Comparison of ENCODE assay signal across 27 cellular contexts in the genomic region with DNA sequence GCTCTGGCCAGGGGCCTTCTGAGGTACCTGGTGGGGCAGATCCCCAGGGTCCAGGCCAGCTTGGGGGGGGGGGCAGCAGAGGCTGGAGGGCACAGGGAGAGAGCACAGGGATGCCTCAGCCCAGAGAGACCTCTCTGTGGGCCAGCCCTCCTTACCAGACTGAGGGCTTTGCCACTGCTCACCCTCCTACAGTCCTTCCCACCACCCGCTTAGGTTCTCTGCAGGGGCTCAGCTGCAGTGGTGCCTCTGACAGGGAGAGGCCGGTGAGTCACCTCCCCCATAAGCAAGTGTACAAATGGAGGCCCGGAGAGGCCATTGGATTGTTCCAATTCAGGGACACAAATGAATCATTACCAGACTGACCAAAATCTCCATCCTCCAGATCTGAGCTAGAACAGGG.
DNase-seq lines count a peak whose midpoint lies in the region; ATAC-seq lines count a peak whose summit lies in the region.
"Had no signal": no experiment of that assay in that cellular context is flagged by ENCODE, and none has a peak within 500 bp of the region (broad histone marks: within the 10 kb centered on the region; RNA-seq: fewer than 3 reads in every experiment).

No MANE protein-coding gene starts in this region.

- no peaks in the 10 kb centered on the region for H3K36me3 Mint-ChIP-seq in activated CD8-positive, alpha-beta T cell treated with anti-CD3 and anti-CD28 coated beads, Interleukin-2, amount 10 ng/mL, durations not matched to agents 7 days and 5 days (ENCODE audit: low read depth)
- H3K36me3 Mint-ChIP-seq: activated naive CD4-positive, alpha-beta T cell treated with anti-CD3 and anti-CD28 coated beads, Interleukin-2, amount 50 U/mL, for 24 hours; CD8-positive, alpha-beta T cell; immature natural killer cell had no signal

- peak; percentile 2 for ATAC-seq in GM18907 (IDR thresholded peaks at IDR 0.05; ENCODE audit: unreplicated experiment)
- ATAC-seq in activated CD8-positive, alpha-beta T cell treated with anti-CD3 and anti-CD28 coated beads, Interleukin-2, amount 10 ng/mL, durations not matched to agents 7 days and 5 days, result no peak
- ATAC-seq: activated CD4-positive, alpha-beta T cell treated with anti-CD3 and anti-CD28 coated beads for 36 hours; activated T-helper 17 cell treated with anti-CD3 and anti-CD28 coated beads, Interleukin-2, amount 50 U/mL, for 72 hours; CD8-positive, alpha-beta T cell; Panc1; right cardiac atrium had no signal

- no peaks in the 10 kb centered on the region for H3K4me1 Mint-ChIP-seq in activated CD8-positive, alpha-beta T cell treated with anti-CD3 and anti-CD28 coated beads, Interleukin-2, amount 10 ng/mL, durations not matched to agents 7 days and 5 days (ENCODE audit: low read depth)
- H3K4me1 Mint-ChIP-seq: activated naive CD4-positive, alpha-beta T cell treated with anti-CD3 and anti-CD28 coated beads, Interleukin-2, amount 50 U/mL, for 24 hours; immature natural killer cell had no signal

- POLR2A ChIA-PET in activated CD8-positive, alpha-beta T cell treated with anti-CD3 and anti-CD28 coated beads, Interleukin-2, amount 10 ng/mL, durations not matched to agents 7 days and 5 days (lab: Charles Lee), result no interaction called here

- CTCF ChIA-PET in activated CD8-positive, alpha-beta T cell treated with anti-CD3 and anti-CD28 coated beads, Interleukin-2, amount 10 ng/mL, durations not matched to agents 7 days and 5 days (lab: Charles Lee), result no interaction called here

- no peaks in the 10 kb centered on the region for H3K27me3 Mint-ChIP-seq in activated CD8-positive, alpha-beta T cell treated with anti-CD3 and anti-CD28 coated beads, Interleukin-2, amount 10 ng/mL, durations not matched to agents 7 days and 5 days (ENCODE audit: low read depth)
- H3K27me3 Mint-ChIP-seq: stimulated activated naive CD8-positive, alpha-beta T cell treated with anti-CD3 and anti-CD28 coated beads, Interleukin-15, Interleukin-2, amounts not matched to agents 100 ng/mL and 50 ng/mL, for 24 hours had no signal

- H3K27ac Mint-ChIP-seq in activated CD8-positive, alpha-beta T cell treated with anti-CD3 and anti-CD28 coated beads, Interleukin-2, amount 10 ng/mL, durations not matched to agents 7 days and 5 days, result no peak overlapping the region
- H3K27ac Mint-ChIP-seq: activated CD4-positive, alpha-beta T cell treated with anti-CD3 and anti-CD28 coated beads for 36 hours; activated naive CD4-positive, alpha-beta T cell treated with anti-CD3 and anti-CD28 coated beads, Interleukin-2, amount 50 U/mL, for 24 hours; activated T-helper 17 cell treated with anti-CD3 and anti-CD28 coated beads, Interleukin-2, amount 50 U/mL, for 72 hours; CD8-positive, alpha-beta T cell; IgD-negative memory B cell; immature natural killer cell; stimulated activated naive CD8-positive, alpha-beta T cell treated with anti-CD3 and anti-CD28 coated beads, Interleukin-15, Interleukin-2, amounts not matched to agents 100 ng/mL and 50 ng/mL, for 24 hours had no signal

- no peaks in the 10 kb centered on the region for H3K9me3 Mint-ChIP-seq in activated CD8-positive, alpha-beta T cell treated with anti-CD3 and anti-CD28 coated beads, Interleukin-2, amount 10 ng/mL, durations not matched to agents 7 days and 5 days (ENCODE audit: insufficient read depth)
- H3K9me3 Mint-ChIP-seq: activated naive CD4-positive, alpha-beta T cell treated with anti-CD3 and anti-CD28 coated beads, Interleukin-2, amount 50 U/mL, for 24 hours; activated T-helper 17 cell treated with anti-CD3 and anti-CD28 coated beads, Interleukin-2, amount 50 U/mL, for 72 hours; CD8-positive, alpha-beta T cell; IgD-negative memory B cell; immature natural killer cell; neural crest cell; stimulated activated naive CD8-positive, alpha-beta T cell treated with anti-CD3 and anti-CD28 coated beads, Interleukin-15, Interleukin-2, amounts not matched to agents 100 ng/mL and 50 ng/mL, for 24 hours had no signal

- peak; percentile 71 for DNase-seq in A172 (ENCODE audit: low spot score)
- DNase-seq in RPMI7951 (ENCODE audit: low read depth), result peak; percentile 31
- DNase-seq in glomerular visceral epithelial cell (ENCODE audit: extremely low spot score), result peak; percentile 16
- no peak for DNase-seq in DMS53 treated with DMSO at 0.1 percent for 48 hours (lab: John Stamatoyannopoulos, UW; ENCODE audit: unreplicated experiment)
- no peak for DNase-seq in Ammon's horn (ENCODE audit: low spot score)
- no peak for DNase-seq in NCI-H526 treated with DMSO at 0.1 percent for 48 hours (lab: John Stamatoyannopoulos, UW)
- DNase-seq in activated CD8-positive, alpha-beta T cell treated with anti-CD3 and anti-CD28 coated beads, Interleukin-2, amount 10 ng/mL, durations not matched to agents 7 days and 5 days, result no peak
- DNase-seq: 8988T; activated CD4-positive, alpha-beta T cell treated with anti-CD3 and anti-CD28 coated beads for 36 hours; CD8-positive, alpha-beta T cell; effector memory CD4-positive, alpha-beta T cell; immature natural killer cell; left lung; mesenchymal stem cell; NCI-H1105; NCI-H1930; NCI-H524; right cardiac atrium; stimulated activated CD4-positive, alpha-beta T cell treated with anti-CD3 and anti-CD28 coated beads, Interleukin-1b, Interleukin-23, amount 100 ng/mL, for 48 hours; SW 1271 had no signal

- no peak overlapping the region for H3K4me3 Mint-ChIP-seq in activated CD8-positive, alpha-beta T cell treated with anti-CD3 and anti-CD28 coated beads, Interleukin-2, amount 10 ng/mL, durations not matched to agents 7 days and 5 days
- H3K4me3 Mint-ChIP-seq: activated CD4-positive, alpha-beta T cell treated with anti-CD3 and anti-CD28 coated beads for 36 hours; activated naive CD4-positive, alpha-beta T cell treated with anti-CD3 and anti-CD28 coated beads, Interleukin-2, amount 50 U/mL, for 24 hours; activated T-helper 17 cell treated with anti-CD3 and anti-CD28 coated beads, Interleukin-2, amount 50 U/mL, for 72 hours; CD8-positive, alpha-beta T cell; IgD-negative memory B cell; immature natural killer cell; neural crest cell; stimulated activated naive CD8-positive, alpha-beta T cell treated with anti-CD3 and anti-CD28 coated beads, Interleukin-15, Interleukin-2, amounts not matched to agents 100 ng/mL and 50 ng/mL, for 24 hours had no signal

Comparison
In these comparisons a context has a peak if more than half of its experiments do, and no peak if none do; other contexts are left out.
1. DNase-seq: peak in A172 (single experiment), RPMI7951 (single experiment) and glomerular visceral epithelial cell (single experiment); none in DMS53 treated with DMSO at 0.1 percent for 48 hours (single experiment), Ammon's horn (single experiment), NCI-H526 treated with DMSO at 0.1 percent for 48 hours (single experiment) and activated CD8-positive, alpha-beta T cell treated with anti-CD3 and anti-CD28 coated beads, Interleukin-2, amount 10 ng/mL, durations not matched to agents 7 days and 5 days (single experiment).